14 cellular contexts compared by ENCODE assay signal in the genomic region with DNA sequence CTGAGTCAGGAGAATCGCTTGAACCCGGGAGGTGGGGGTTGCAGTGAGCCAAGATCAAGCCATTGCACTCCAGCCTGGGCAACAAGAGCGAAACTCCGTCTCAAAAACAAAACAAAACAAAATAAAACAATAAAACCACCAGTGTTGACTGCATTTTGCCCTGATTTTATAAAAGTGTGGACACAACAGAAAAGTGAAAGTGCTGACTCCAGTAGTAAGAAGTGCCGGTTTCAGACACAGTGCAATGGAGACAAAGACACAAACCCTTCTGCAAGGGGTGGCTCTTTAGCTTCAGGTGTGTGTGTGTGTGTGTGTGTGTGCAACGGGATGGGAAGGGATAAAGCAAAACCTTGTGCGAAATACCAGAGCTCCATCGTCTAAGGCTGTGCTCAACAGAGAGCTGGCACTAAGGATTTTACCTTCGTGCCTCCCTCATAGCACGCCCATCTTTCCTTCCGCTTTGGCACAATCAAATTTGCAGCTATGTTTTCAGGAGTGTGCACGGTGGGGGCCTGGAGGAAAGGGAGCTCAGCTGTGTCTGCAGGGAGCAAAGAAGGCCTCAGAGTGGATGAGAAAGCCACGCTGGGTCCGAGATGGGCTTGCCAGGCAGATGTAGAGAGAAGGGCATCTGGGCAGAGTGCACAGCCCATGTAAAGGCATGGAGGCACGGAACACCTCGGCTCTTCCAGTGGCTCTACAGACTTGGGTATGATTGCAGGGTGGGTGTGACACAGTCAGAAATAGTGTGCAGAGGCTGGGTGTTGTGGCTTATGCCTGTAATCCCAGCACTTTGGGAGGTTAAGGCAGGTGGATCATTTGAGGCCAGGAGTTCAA. TPM values are rescaled to one million over a fixed set of nuclear protein-coding genes. Genes with fewer than 3 reads are reported as not detected.
DNase-seq lines count a peak whose midpoint lies in the region; ATAC-seq and TF ChIP-seq lines count a peak whose summit lies in the region.
"Had no signal": no experiment of that assay in that cellular context is flagged by ENCODE, and none has a peak within 500 bp of the region (broad histone marks: within the 10 kb centered on the region; RNA-seq: fewer than 3 reads in every experiment).

No MANE protein-coding gene starts in this region.

- no peaks in the 10 kb centered on the region for H3K9me3 Mint-ChIP-seq in osteocyte (ENCODE audit: unreplicated experiment)
- H3K9me3 Mint-ChIP-seq: activated T-cell treated with anti-CD3 and anti-CD28 coated beads, Interleukin-2, amount 50 U/mL, for 24 hours; naive B cell had no signal

- no peak for TF ChIP-seq CTCF in left ventricle myocardium inferior (IDR thresholded peaks at IDR 0.05; ENCODE audit: borderline replicate concordance)
- TF ChIP-seq CTCF in osteocyte (IDR thresholded peaks at IDR 0.05), result no peak

- H2AFZ ChIP-seq in ACC112 (ENCODE audit: low read length, unreplicated experiment), result no peak overlapping the region

- H3K4me1 Mint-ChIP-seq in osteocyte (ENCODE audit: unreplicated experiment), result peaks cover 69% of the 10 kb centered on the region

- H3K36me3 Mint-ChIP-seq in osteocyte (ENCODE audit: unreplicated experiment), result peaks cover 5% of the 10 kb centered on the region
- H3K36me3 Mint-ChIP-seq: naive B cell had no signal

- ATAC-seq in HG02981 (IDR thresholded peaks at IDR 0.05; ENCODE audit: unreplicated experiment) (no peak), HG02852 (IDR thresholded peaks at IDR 0.05; ENCODE audit: unreplicated experiment) (no peak)

- H3K27me3 ChIP-seq in ACC112 (ENCODE audit: insufficient read depth, low read length), result no peaks in the 10 kb centered on the region
- no peaks in the 10 kb centered on the region for H3K27me3 ChIP-seq in SJSA1 (replicated peaks)
- no peaks in the 10 kb centered on the region for H3K27me3 ChIP-seq in left ventricle myocardium inferior (ENCODE audit: low read depth)
- H3K27me3 ChIP-seq: dorsolateral prefrontal cortex had no signal

- H3K4me1 ChIP-seq in ACC112 (ENCODE audit: control insufficient read depth, insufficient read depth, low read length, unreplicated experiment) (peaks cover 57% of the 10 kb centered on the region), SJSA1 (replicated peaks) (peaks cover 95% of the 10 kb centered on the region), left ventricle myocardium inferior (peaks cover 100% of the 10 kb centered on the region)

- intact Hi-C loops in left ventricle myocardium inferior (cut with micrococcal nuclease), result no loop called here

- no peaks in the 10 kb centered on the region for H3K27me3 Mint-ChIP-seq in osteocyte (ENCODE audit: unreplicated experiment)
- H3K27me3 Mint-ChIP-seq: activated T-cell treated with anti-CD3 and anti-CD28 coated beads, Interleukin-2, amount 50 U/mL, for 24 hours had no signal

- H3K9me3 ChIP-seq in SJSA1 (replicated peaks) (no peaks in the 10 kb centered on the region), left ventricle myocardium inferior (replicated peaks) (no peaks in the 10 kb centered on the region)

- H3K27ac Mint-ChIP-seq in osteocyte (ENCODE audit: unreplicated experiment), result peak overlapping the region; percentile 57
- H3K27ac Mint-ChIP-seq: activated T-cell treated with anti-CD3 and anti-CD28 coated beads, Interleukin-2, amount 50 U/mL, for 24 hours had no signal

- H3K27ac ChIP-seq in ACC112 (ENCODE audit: low read depth, low read length) (no peak overlapping the region), SJSA1 (peak overlapping the region; percentile 94; the same call in 1 of the 2 replicates), left ventricle myocardium inferior (replicated peaks) (peak overlapping the region; percentile 98)

- H3K4me3 Mint-ChIP-seq in osteocyte (ENCODE audit: unreplicated experiment), result no peak overlapping the region
- H3K4me3 Mint-ChIP-seq: activated T-cell treated with anti-CD3 and anti-CD28 coated beads, Interleukin-2, amount 50 U/mL, for 24 hours; naive B cell had no signal

- peaks cover 83% of the 10 kb centered on the region for H3K79me2 ChIP-seq in ACC112 (ENCODE audit: control insufficient read depth, insufficient read depth, low read length, unreplicated experiment)

- H3K36me3 ChIP-seq in ACC112 (ENCODE audit: insufficient read depth, low read length) (no peaks in the 10 kb centered on the region), SJSA1 (peaks cover 41% of the 10 kb centered on the region), left ventricle myocardium inferior (no peaks in the 10 kb centered on the region)

- H3K4me3 ChIP-seq in ACC112 (ENCODE audit: low read depth, low read length) (peak overlapping the region; percentile 43; the same call in 1 of the 2 replicates), SJSA1 (no peak overlapping the region), left ventricle myocardium inferior (no peak overlapping the region)

- DNase-seq in SJSA1 (ENCODE audit: low read depth in 1 of 2, low spot score in 2 of 2), result no peak
- no peak for DNase-seq in left ventricle myocardium inferior
- DNase-seq in osteocyte (ENCODE audit: extremely low spot score, unreplicated experiment), result no peak
- DNase-seq in NCI-H510A treated with DMSO at 0.1 percent for 48 hours (lab: John Stamatoyannopoulos, UW), result no peak
- no peak for DNase-seq in stimulated activated CD4-positive, alpha-beta T cell treated with anti-CD3 and anti-CD28 coated beads, Interleukin-4, amount 100 ng/mL, for 24 hours
- DNase-seq: activated T-cell treated with anti-CD3 and anti-CD28 coated beads, Interleukin-2, amount 50 U/mL, for 24 hours; dorsolateral prefrontal cortex; naive B cell; NCI-H1048; NCI-H2227 treated with DMSO at 0.1 percent for 48 hours; small intestine had no signal

RNA-seq across cellular contexts. Expression of a gene that starts 15.5 kb away (rescaled TPM):
- total RNA-seq in SJSA1 (2014; rRNA removed; shearing (Covaris generic)), result 362 and 546 TPM in 2 replicates
- total RNA-seq in left ventricle myocardium inferior (411 TPM), osteocyte (183 and 187 TPM in 2 replicates)

RNA-seq across cellular contexts. Expression of a gene that starts 31.1 kb away (rescaled TPM):
- 48.4 and 97.4 TPM in 2 replicates for total RNA-seq in SJSA1 (2014; rRNA removed; shearing (Covaris generic))
- total RNA-seq in left ventricle myocardium inferior (65.2 TPM), osteocyte (16.8 and 22.7 TPM in 2 replicates)

RNA-seq across cellular contexts. Expression of a gene that starts 31.4 kb away (rescaled TPM):
- total RNA-seq in SJSA1 (2014; rRNA removed; shearing (Covaris generic)), result 52.3 and 59.4 TPM in 2 replicates
- total RNA-seq in left ventricle myocardium inferior (21.0 TPM), osteocyte (35.7 and 36.3 TPM in 2 replicates)

RNA-seq across cellular contexts. Expression of a gene that starts 41.9 kb away (rescaled TPM):
- 376 and 384 TPM in 2 replicates for total RNA-seq in SJSA1 (2014; rRNA removed; shearing (Covaris generic))
- total RNA-seq in left ventricle myocardium inferior, result 78.5 TPM
- total RNA-seq in osteocyte, result 137 and 145 TPM in 2 replicates

RNA-seq across cellular contexts. Expression of a gene that starts 42.6 kb away (rescaled TPM):
- 21.5 and 37.3 TPM in 2 replicates for total RNA-seq in SJSA1 (2014; rRNA removed; shearing (Covaris generic))
- total RNA-seq in left ventricle myocardium inferior (21.4 TPM), osteocyte (33.0 and 34.7 TPM in 2 replicates)
